In genomic region chr6:139483082-139483481, GRCh38 we compare ENCODE assay signal across 1 cellular context.
TF ChIP-seq lines count a peak whose summit lies in the region.

No MANE protein-coding gene starts in this region.

TF ChIP-seq in H1, 55 proteins besides CTCF, POLR2A, EP300 and RAD21 (continued from another document):
- TF ChIP-seq CHD7 (IDR thresholded peaks at IDR 0.05; ENCODE audit: insufficient replicate concordance, low read length) (no peak), FOSL1 (IDR thresholded peaks at IDR 0.05; ENCODE audit: insufficient read depth, low read depth, low read length) (no peak), MAX (IDR thresholded peaks at IDR 0.05) (peak; percentile 54; the same call in 1 of the 2 replicates), YY1 (IDR thresholded peaks at IDR 0.05; ENCODE audit: low read depth, low read length) (0 out of 2 replicates have a peak, but pooled peaks have one; percentile 43), TCF12 (IDR thresholded peaks at IDR 0.05; ENCODE audit: low read depth, low read length) (no peak), CBX5 (IDR thresholded peaks at IDR 0.05; ENCODE audit: low read depth, low read length) (no peak), ATF2 (IDR thresholded peaks at IDR 0.05; ENCODE audit: low read length) (no peak), TAF7 (optimal IDR thresholded peaks at IDR 0.05; ENCODE audit: borderline replicate concordance, low read depth, low read length) (no peak), BACH1 (IDR thresholded peaks at IDR 0.05; ENCODE audit: low read length) (no peak), KDM4A (IDR thresholded peaks at IDR 0.05; ENCODE audit: low read depth, low read length, severe bottlenecking) (no peak), CREB1 (IDR thresholded peaks at IDR 0.05) (no peak), GABPA (IDR thresholded peaks at IDR 0.05; ENCODE audit: borderline replicate concordance, insufficient read depth, low read length) (no peak), JUN (IDR thresholded peaks at IDR 0.05; ENCODE audit: low read depth, low read length) (no peak), SIRT6 (IDR thresholded peaks at IDR 0.05; ENCODE audit: low read length) (no peak), ATF3 (IDR thresholded peaks at IDR 0.05; ENCODE audit: insufficient read depth, low read depth, low read length) (no peak), CHD1 (IDR thresholded peaks at IDR 0.05; ENCODE audit: low read depth, low read length) (no peak), HDAC6 (IDR thresholded peaks at IDR 0.05; ENCODE audit: low read depth, low read length) (no peak), SP1 (IDR thresholded peaks at IDR 0.05; ENCODE audit: low read depth, low read length) (0 out of 2 replicates have a peak, but pooled peaks have one; percentile 12)
